Comparison of ENCODE assay signal across 8 cellular contexts in the genomic region with DNA sequence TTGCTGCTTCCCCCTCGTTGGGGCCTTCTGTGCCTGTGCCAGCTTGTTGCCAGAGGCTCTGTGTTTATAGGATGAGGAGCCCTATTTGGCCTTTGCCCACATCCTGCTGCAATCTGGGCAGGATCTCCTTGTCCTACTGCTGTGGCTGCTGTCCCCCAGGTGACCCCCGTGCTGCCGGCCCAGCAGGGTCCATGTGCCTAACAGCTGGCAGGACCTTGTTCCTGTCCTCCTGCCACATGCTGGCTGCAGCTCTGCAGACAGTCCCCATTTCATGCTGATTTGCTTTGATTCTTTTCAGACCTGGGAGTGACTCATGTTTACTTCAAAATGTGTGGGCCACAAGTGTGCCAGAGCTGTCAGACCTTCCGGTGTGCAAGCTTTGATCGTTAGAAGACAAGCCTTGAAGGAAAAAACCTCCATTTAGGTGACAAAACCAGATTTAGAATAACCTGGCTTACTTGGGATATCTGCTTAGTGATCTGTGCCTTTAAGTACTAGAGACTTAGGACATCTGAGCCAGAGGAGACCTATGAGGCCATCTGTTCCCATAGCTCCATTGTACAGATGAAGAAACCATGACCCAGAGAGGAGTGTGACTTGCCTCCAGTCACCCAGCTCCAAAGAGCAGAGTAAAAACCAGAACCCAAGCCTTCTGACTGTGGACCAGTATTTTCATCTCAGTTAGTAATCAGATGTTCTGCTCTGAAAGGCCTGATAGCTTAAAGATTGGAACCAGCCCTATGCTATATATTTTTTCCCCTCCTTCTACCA. TPM values are rescaled to one million over a fixed set of nuclear protein-coding genes. Genes with fewer than 3 reads are reported as not detected.
DNase-seq lines count a peak whose midpoint lies in the region; ATAC-seq and TF ChIP-seq lines count a peak whose summit lies in the region.

No MANE protein-coding gene starts in this region.

- no peaks in the 10 kb centered on the region for H3K9me3 Mint-ChIP-seq in activated T-cell treated with anti-CD3 and anti-CD28 coated beads, Interleukin-2, amount 50 U/mL, for 72 hours

- H2AFZ ChIP-seq in OCI-LY7 (ENCODE audit: low read length) = no peak overlapping the region

- no TSS peak for BruUV-seq in OCI-LY7 (replicated peaks; lab: Mats Ljungman, UMichigan)

- H3K4me3 ChIP-seq in HFF-Myc (replicated peaks; ENCODE audit: low read depth, low read length) = no peak overlapping the region
- no peak overlapping the region for H3K4me3 ChIP-seq in OCI-LY7 (ENCODE audit: low read depth, low read length, poor library complexity, severe bottlenecking)

- H3K4me2 ChIP-seq in OCI-LY7 (ENCODE audit: low read length) = no peak overlapping the region

- ATAC-seq in activated T-cell treated with anti-CD3 and anti-CD28 coated beads, Interleukin-2, amount 50 U/mL, for 72 hours (replicated peaks in 1 of 2) = peak; percentile 95
- peak; percentile 71 for ATAC-seq in foreskin keratinocyte

- no peaks in the 10 kb centered on the region for H3K9me3 ChIP-seq in OCI-LY7 (ENCODE audit: low read length)

- peak overlapping the region; percentile 44 to 57 for H3K4me3 Mint-ChIP-seq in activated T-cell treated with anti-CD3 and anti-CD28 coated beads, Interleukin-2, amount 50 U/mL, for 72 hours

- peak; percentile 77 for DNase-seq in HFF-Myc (ENCODE audit: extremely low read depth, low read depth)
- DNase-seq in activated T-cell treated with anti-CD3 and anti-CD28 coated beads, Interleukin-2, amount 50 U/mL, for 72 hours = peak; percentile 52 to 56
- DNase-seq in foreskin keratinocyte = peak in 1 of 2 donors; percentile 20
- peak; percentile 51 for DNase-seq in stimulated activated CD4-positive, alpha-beta T cell treated with anti-CD3 and anti-CD28 coated beads, Interleukin-15, amount 100 ng/mL, for 24 hours
- no peak for DNase-seq in OCI-LY7 (ENCODE audit: low spot score)
- no peak for DNase-seq in RKO (ENCODE audit: low spot score)
- DNase-seq in NCI-H1105 (lab: John Stamatoyannopoulos, UW) = no peak
- no peak for DNase-seq in OCI-M2 (lab: John Stamatoyannopoulos, UW; ENCODE audit: unreplicated experiment)

- TF ChIP-seq CTCF in HFF-Myc (IDR thresholded peaks at IDR 0.05; ENCODE audit: low read depth, low read length, missing control alignments) (no peak), foreskin keratinocyte (conservative IDR thresholded peaks at IDR 0.05) (no peak), OCI-LY7 (conservative IDR thresholded peaks at IDR 0.05; ENCODE audit: low read length) (no peak)

- H3K27ac Mint-ChIP-seq in activated T-cell treated with anti-CD3 and anti-CD28 coated beads, Interleukin-2, amount 50 U/mL, for 72 hours = peak overlapping the region; percentile 10

- H3K27me3 ChIP-seq in foreskin keratinocyte = peaks cover 18% of the 10 kb centered on the region

- no peaks in the 10 kb centered on the region for H4K20me1 ChIP-seq in OCI-LY7 (ENCODE audit: insufficient read depth, low read length)

- CTCF ChIA-PET in OCI-LY7 (lab: Charles Lee; ENCODE audit: unreplicated experiment) = no interaction called here

- no peaks in the 10 kb centered on the region for H3K9me2 ChIP-seq in OCI-LY7 (ENCODE audit: insufficient read depth, low read length)

- intact Hi-C loops in OCI-LY7 (cut with micrococcal nuclease; ENCODE audit: unreplicated experiment) = no loop called here

- H3K79me2 ChIP-seq in OCI-LY7 (ENCODE audit: insufficient read depth, low read depth, low read length) = no peaks in the 10 kb centered on the region

- POLR2A ChIA-PET in OCI-LY7 (lab: Charles Lee) = no interaction called here

- H3K4me1 ChIP-seq in foreskin keratinocyte = peaks cover 3% of the 10 kb centered on the region
- H3K4me1 ChIP-seq in OCI-LY7 (ENCODE audit: insufficient read depth, low read length, poor library complexity, severe bottlenecking) = no peaks in the 10 kb centered on the region

- peaks cover 21% of the 10 kb centered on the region for H3K4me1 Mint-ChIP-seq in activated T-cell treated with anti-CD3 and anti-CD28 coated beads, Interleukin-2, amount 50 U/mL, for 72 hours (ENCODE audit: low read depth)

- no peaks in the 10 kb centered on the region for H3K36me3 Mint-ChIP-seq in activated T-cell treated with anti-CD3 and anti-CD28 coated beads, Interleukin-2, amount 50 U/mL, for 72 hours (ENCODE audit: insufficient read depth in 2 of 2)

- peaks cover 4% of the 10 kb centered on the region for H3K27me3 Mint-ChIP-seq in activated T-cell treated with anti-CD3 and anti-CD28 coated beads, Interleukin-2, amount 50 U/mL, for 72 hours (ENCODE audit: low read depth)

- H3K27ac ChIP-seq in foreskin keratinocyte = no peak overlapping the region
- H3K27ac ChIP-seq in OCI-LY7 (ENCODE audit: low read depth, low read length, poor library complexity, severe bottlenecking) = no peak overlapping the region

- H3K36me3 ChIP-seq in OCI-LY7 (ENCODE audit: insufficient read depth, low read length) = no peaks in the 10 kb centered on the region

RNA-seq across cellular contexts. Expression of a gene that starts 11.1 kb away (rescaled TPM):
- total RNA-seq in activated T-cell treated with anti-CD3 and anti-CD28 coated beads, Interleukin-2, amount 50 U/mL, for 72 hours = 1 to 10 TPM; 1.8 to 2.0 TPM
- total RNA-seq in foreskin keratinocyte (12.1 and 12.9 TPM in 2 replicates), OCI-LY7 (2022) (0.33 and 0.68 TPM in 2 replicates)
- polyA plus RNA-seq in foreskin keratinocyte = 1.2 and 1.6 TPM in 2 replicates
- total RNA-seq in OCI-LY7 (2014; rRNA removed; shearing (Covaris generic)) = 0.06 and 0.39 TPM in 2 replicates

Comparison
In these comparisons a context has a peak if more than half of its experiments do, and no peak if none do; other contexts are left out.
1. DNase-seq: peak in HFF-Myc (single experiment), activated T-cell treated with anti-CD3 and anti-CD28 coated beads, Interleukin-2, amount 50 U/mL, for 72 hours (2 of 2) and stimulated activated CD4-positive, alpha-beta T cell treated with anti-CD3 and anti-CD28 coated beads, Interleukin-15, amount 100 ng/mL, for 24 hours (single experiment); none in OCI-LY7 (single experiment), RKO (single experiment), NCI-H1105 (single experiment) and OCI-M2 (single experiment).